Comparison of ENCODE assay signal across 9 cellular contexts in the genomic region with DNA sequence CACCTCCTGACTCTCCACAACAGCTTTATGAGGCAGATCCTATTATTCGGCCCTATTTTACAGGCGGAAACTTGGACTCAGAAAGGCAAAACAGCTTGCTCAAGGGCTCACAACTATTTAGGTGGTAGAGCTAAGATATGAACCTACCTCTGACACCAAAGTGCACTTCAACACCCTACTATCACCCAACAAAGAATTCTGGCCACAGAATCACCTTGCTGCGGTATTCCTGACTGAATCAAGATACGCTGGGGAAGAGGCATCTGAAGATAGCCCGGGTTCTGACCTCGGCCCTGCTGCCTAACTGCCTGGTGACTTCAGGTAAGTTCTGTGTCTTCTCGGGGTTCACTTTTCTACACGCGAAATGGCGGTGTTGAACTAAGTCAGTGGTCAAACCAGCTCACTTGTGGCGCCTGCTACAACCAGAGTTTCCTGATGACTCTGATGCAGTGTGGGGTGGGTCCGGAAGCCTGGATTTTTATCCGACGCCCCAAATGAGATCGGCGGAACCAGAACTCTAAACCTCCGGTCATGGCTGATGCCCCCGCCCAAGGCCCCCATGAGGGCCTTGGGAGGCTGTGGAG. TPM values are rescaled to one million over a fixed set of nuclear protein-coding genes. Genes with fewer than 3 reads are reported as not detected.
DNase-seq lines count a peak whose midpoint lies in the region; ATAC-seq, FAIRE-seq and TF ChIP-seq lines count a peak whose summit lies in the region.
"Had no signal": no experiment of that assay in that cellular context is flagged by ENCODE, and none has a peak within 500 bp of the region (broad histone marks: within the 10 kb centered on the region; RNA-seq: fewer than 3 reads in every experiment).

No MANE protein-coding gene starts in this region.

- ATAC-seq in GM21825 (IDR thresholded peaks at IDR 0.05; ENCODE audit: unreplicated experiment) = peak; percentile 2
- peak; percentile 59 for ATAC-seq in activated naive CD8-positive, alpha-beta T cell treated with anti-CD3 and anti-CD28 coated beads, Interleukin-2, amount 10 ng/mL, durations not matched to agents 7 days and 5 days (ENCODE audit: low read depth)
- peak; percentile 69; the same call in 2 of the 3 replicates for ATAC-seq in HepG2
- ATAC-seq in GM21423 (IDR thresholded peaks at IDR 0.05; ENCODE audit: unreplicated experiment) = no peak

- no peaks in the 10 kb centered on the region for H3K9me3 Mint-ChIP-seq in activated naive CD8-positive, alpha-beta T cell treated with anti-CD3 and anti-CD28 coated beads, Interleukin-2, amount 10 ng/mL, durations not matched to agents 7 days and 5 days

- peaks cover 3% of the 10 kb centered on the region for H3K36me3 Mint-ChIP-seq in activated naive CD8-positive, alpha-beta T cell treated with anti-CD3 and anti-CD28 coated beads, Interleukin-2, amount 10 ng/mL, durations not matched to agents 7 days and 5 days

- intact Hi-C loops in HepG2 (cut with micrococcal nuclease; ENCODE audit: unreplicated experiment) = no loop called here
- intact Hi-C loops in transverse colon (cut with DNase I; ENCODE audit: low total_unique reads) = no loop called here

- H3K27ac Mint-ChIP-seq in activated naive CD8-positive, alpha-beta T cell treated with anti-CD3 and anti-CD28 coated beads, Interleukin-2, amount 10 ng/mL, durations not matched to agents 7 days and 5 days = peak overlapping the region; percentile 99

- H3K27me3 Mint-ChIP-seq in activated naive CD8-positive, alpha-beta T cell treated with anti-CD3 and anti-CD28 coated beads, Interleukin-2, amount 10 ng/mL, durations not matched to agents 7 days and 5 days = no peaks in the 10 kb centered on the region

- peaks cover 4% of the 10 kb centered on the region for H4K20me1 ChIP-seq in HepG2 (ENCODE audit: insufficient read depth, low read length)

- H3K36me3 ChIP-seq in ACC112 (ENCODE audit: insufficient read depth, low read length) (no peaks in the 10 kb centered on the region), HepG2 (replicated peaks in 1 of 2; ENCODE audit: control insufficient read depth in 1 of 2, insufficient read depth in 2 of 2, low read length in 2 of 2) (peaks cover 2 to 4% of the 10 kb centered on the region in 2 experiments; a peak in 1 of 5 replicates), transverse colon (no peaks in the 10 kb centered on the region)

- TF ChIP-seq CTCF in HepG2 (CRISPR knock-in tag; IDR thresholded peaks at IDR 0.05) (no peak), transverse colon (IDR thresholded peaks at IDR 0.05) (no peak)

- CTCF ChIA-PET in HepG2 (lab: Yijun Ruan, JAX; ENCODE audit: low intra/inter-chr PET ratio, low total read pairs) = no interaction called here

- H2AFZ ChIP-seq in ACC112 (ENCODE audit: low read length, unreplicated experiment) = peak overlapping the region; percentile 70
- H2AFZ ChIP-seq in HepG2 (ENCODE audit: low read length) = no peak overlapping the region

- peak overlapping the region; percentile 93 for H3K9ac ChIP-seq in HepG2 (ENCODE audit: insufficient read depth, low read depth, low read length)

- no peaks in the 10 kb centered on the region for H3K27me3 ChIP-seq in ACC112 (ENCODE audit: insufficient read depth, low read length)
- no peaks in the 10 kb centered on the region; a peak in 1 of 5 replicates for H3K27me3 ChIP-seq in HepG2 (ENCODE audit: control insufficient read depth in 1 of 2, insufficient read depth in 2 of 2, low read length in 2 of 2)
- H3K27me3 ChIP-seq in transverse colon = no peaks in the 10 kb centered on the region

- H3K79me2 ChIP-seq in ACC112 (ENCODE audit: control insufficient read depth, insufficient read depth, low read length, unreplicated experiment) (peaks cover 32% of the 10 kb centered on the region), HepG2 (ENCODE audit: insufficient read depth, low read length) (peaks cover 44% of the 10 kb centered on the region)

- peak overlapping the region; percentile 91 for H3K4me2 ChIP-seq in HepG2 (ENCODE audit: low read depth, low read length)

- peak overlapping the region; percentile 97 for H3K4me3 ChIP-seq in ACC112 (ENCODE audit: low read depth, low read length)
- peak overlapping the region; percentile 72 to 87 (median 84) for H3K4me3 ChIP-seq in HepG2 (replicated peaks in 1 of 3; ENCODE audit: insufficient read depth in 1 of 3, low read depth in 2 of 3, low read length in 3 of 3)
- peak overlapping the region; percentile 79 to 97 (median 84) for H3K4me3 ChIP-seq in transverse colon

- in situ Hi-C loops in HepG2 (cut with HindIII; ENCODE audit: extremely low pct_ligation_motif_present, low pct_unique_long_range_greater_than_20kb) (no loop called here), transverse colon (cut with MboI; ENCODE audit: low pct_ligation_motif_present in 1 of 4, low pct_unique_long_range_greater_than_20kb in 1 of 4, low sequenced_read_pairs in 3 of 4) (no loop called here)

- POLR2A ChIA-PET in activated naive CD8-positive, alpha-beta T cell treated with anti-CD3 and anti-CD28 coated beads, Interleukin-2, amount 10 ng/mL, durations not matched to agents 7 days and 5 days (lab: Charles Lee) = interaction anchor here (0.6 to 1.8 kb wide), 9 partner anchors 9 to 557 kb away, joined by 3 to 8 read pairs (median 3); partner anchors contain the start of genes SNRNP40, TMEM39B and ZCCHC17
- POLR2A ChIA-PET in HepG2 (lab: Yijun Ruan, JAX) = interaction anchor here (1.0 to 2.7 kb wide), 9 partner anchors 11 to 347 kb away, joined by 3 to 22 read pairs (median 3); partner anchors contain the start of genes COL16A1, SNRNP40 and ZCCHC17

- peaks cover 24% of the 10 kb centered on the region for H3K4me1 ChIP-seq in ACC112 (ENCODE audit: control insufficient read depth, insufficient read depth, low read length, unreplicated experiment)
- peaks cover 72% of the 10 kb centered on the region for H3K4me1 ChIP-seq in HepG2 (ENCODE audit: insufficient read depth, low read length)
- H3K4me1 ChIP-seq in transverse colon = peaks cover 10 to 38% (median 15%) of the 10 kb centered on the region in 4 donors

- WGBS in HepG2 (ENCODE audit: low lambda C conversion rate) = 1% methylated on average over 7 of the region's 18 CpGs
- 7 to 10% methylated on average over 2 to 16 of the region's 18 CpGs for WGBS in transverse colon (ENCODE audit: low coverage in 1 of 2), 2 donors

- no peak for TF ChIP-seq EP300 in HepG2 (IDR thresholded peaks at IDR 0.05; ENCODE audit: low read depth in 2 of 2, low read length in 2 of 2)
- no peak for TF ChIP-seq EP300 in HepG2 (CRISPR knock-in tag; IDR thresholded peaks at IDR 0.05; ENCODE audit: borderline replicate concordance)
- peak; percentile 5 for TF ChIP-seq EP300 in transverse colon (IDR thresholded peaks at IDR 0.05; ENCODE audit: low read depth)

- FAIRE-seq in HepG2 (lab: Jason Lieb, UNC) = no peak

- peak overlapping the region; percentile 92 for H3K4me3 Mint-ChIP-seq in activated naive CD8-positive, alpha-beta T cell treated with anti-CD3 and anti-CD28 coated beads, Interleukin-2, amount 10 ng/mL, durations not matched to agents 7 days and 5 days

- TSS peak; percentile 76 for BruUV-seq in HepG2 (replicated peaks; lab: Mats Ljungman, UMichigan)

- no peaks in the 10 kb centered on the region for H3K9me3 ChIP-seq in HepG2 (ENCODE audit: low read length)
- no peaks in the 10 kb centered on the region for H3K9me3 ChIP-seq in transverse colon

- TF ChIP-seq POLR2A in HepG2 (IDR thresholded peaks at IDR 0.05; ENCODE audit: insufficient read depth in 1 of 2, low read depth in 2 of 2, low read length in 2 of 2) = peak in 1 of 2 experiments; percentile 79; a peak in 1 of 4 replicates
- no peak for TF ChIP-seq POLR2A in transverse colon (IDR thresholded peaks at IDR 0.05)

- DNase-seq in activated naive CD8-positive, alpha-beta T cell treated with anti-CD3 and anti-CD28 coated beads, Interleukin-2, amount 10 ng/mL, durations not matched to agents 7 days and 5 days = no peak
- DNase-seq in HepG2 (ENCODE audit: low spot score) (no peak), transverse colon (no peak), AG08395 (ENCODE audit: low spot score) (no peak), activated gamma-delta T cell treated with Interleukin-2 at 50 U/mL for 16 hours (no peak)

- peaks cover 24% of the 10 kb centered on the region for H3K4me1 Mint-ChIP-seq in activated naive CD8-positive, alpha-beta T cell treated with anti-CD3 and anti-CD28 coated beads, Interleukin-2, amount 10 ng/mL, durations not matched to agents 7 days and 5 days

- TF ChIP-seq RAD21 in HepG2 (CRISPR knock-in tag; IDR thresholded peaks at IDR 0.05) = no peak

- H3K27ac ChIP-seq in ACC112 (ENCODE audit: low read depth, low read length) (peak overlapping the region; percentile 96), HepG2 (ENCODE audit: extremely low read length, insufficient read depth, low read length) (peak overlapping the region; percentile 89), transverse colon (peak overlapping the region; percentile 93 to 98 (median 96))

RNA-seq across cellular contexts. Expression of gene PEF1, which starts 0.6 kb away (rescaled TPM):
- total RNA-seq in activated naive CD8-positive, alpha-beta T cell treated with anti-CD3 and anti-CD28 coated beads, Interleukin-2, amount 10 ng/mL, durations not matched to agents 7 days and 5 days = 10 to 100 TPM; 47.2 TPM
- total RNA-seq in HepG2 (2016; rRNA removed; fragmentation: Illumina TruSeq; extraction: Trizol) (57.1 and 85.7 TPM in 2 replicates), transverse colon (10 to 100 TPM; 12.3 to 61.7 (median 49.9) TPM)
- total RNA-seq in HepG2 (2016; cell fraction: cytosol; rRNA removed; fragmentation: Illumina TruSeq; extraction: Trizol; ENCODE audit: low read depth) = 16.0 and 19.1 TPM in 2 replicates
- total RNA-seq in HepG2 (2016; cell fraction: insoluble cytoplasmic fraction; rRNA removed; fragmentation: Illumina TruSeq; extraction: Trizol) = 57.5 and 91.4 TPM in 2 replicates
- 33.1 and 34.7 TPM in 2 replicates for total RNA-seq in HepG2 (2016; cell fraction: membrane; rRNA removed; fragmentation: Illumina TruSeq; extraction: Trizol)
- 28.3 and 31.4 TPM in 2 replicates for total RNA-seq in HepG2 (2016; cell fraction: nucleus; rRNA removed; fragmentation: Illumina TruSeq; extraction: Trizol)
- polyA plus RNA-seq in HepG2 (2011; rRNA removed) = 57.8 and 69.0 TPM in 2 replicates
- polyA plus RNA-seq in HepG2 (2011; cell fraction: cytosol; rRNA removed) = 59.1 and 66.1 TPM in 2 replicates
- polyA plus RNA-seq in HepG2 (2011; cell fraction: nucleus; rRNA removed) = 28.9 TPM in 2 replicates
- 26.2 and 40.7 TPM in 2 replicates for polyA plus RNA-seq in HepG2 (2012)
- 17.0 and 18.2 TPM in 2 replicates for polyA plus RNA-seq in HepG2 (2016; cell fraction: cytosol; fragmentation: Illumina TruSeq; extraction: Trizol; ENCODE audit: low read depth)
- 103 and 109 TPM in 2 replicates for polyA plus RNA-seq in HepG2 (2016; cell fraction: insoluble cytoplasmic fraction; fragmentation: Illumina TruSeq; extraction: Trizol; ENCODE audit: low read depth)
- polyA plus RNA-seq in HepG2 (2016; cell fraction: membrane; fragmentation: Illumina TruSeq; extraction: Trizol; ENCODE audit: low read depth) = 29.6 and 30.9 TPM in 2 replicates
- polyA plus RNA-seq in HepG2 (2016; cell fraction: nucleus; fragmentation: Illumina TruSeq; extraction: Trizol; ENCODE audit: insufficient read depth, low read depth) = 43.9 and 48.1 TPM in 2 replicates
- 137 and 154 TPM in 2 replicates for polyA minus RNA-seq in HepG2 (2011; rRNA and poly(A)+ RNA removed; ENCODE audit: low replicate concordance)
- polyA minus RNA-seq in HepG2 (2011; cell fraction: cytosol; rRNA and poly(A)+ RNA removed) = 28.9 and 36.0 TPM in 2 replicates
- polyA minus RNA-seq in HepG2 (2011; cell fraction: nucleus; rRNA and poly(A)+ RNA removed) = 14.2 and 17.9 TPM in 2 replicates

RNA-seq across cellular contexts. Expression of gene HCRTR1, which starts 26.6 kb away (rescaled TPM):
- not detected for total RNA-seq in activated naive CD8-positive, alpha-beta T cell treated with anti-CD3 and anti-CD28 coated beads, Interleukin-2, amount 10 ng/mL, durations not matched to agents 7 days and 5 days
- total RNA-seq in HepG2 (2016; rRNA removed; fragmentation: Illumina TruSeq; extraction: Trizol) = not detected in 2 replicates
- total RNA-seq in HepG2 (2016; cell fraction: cytosol; rRNA removed; fragmentation: Illumina TruSeq; extraction: Trizol; ENCODE audit: low read depth) = not detected in 2 replicates
- not detected in 2 replicates for total RNA-seq in HepG2 (2016; cell fraction: insoluble cytoplasmic fraction; rRNA removed; fragmentation: Illumina TruSeq; extraction: Trizol)
- not detected in 2 replicates for total RNA-seq in HepG2 (2016; cell fraction: membrane; rRNA removed; fragmentation: Illumina TruSeq; extraction: Trizol)
- not detected in 2 replicates for total RNA-seq in HepG2 (2016; cell fraction: nucleus; rRNA removed; fragmentation: Illumina TruSeq; extraction: Trizol)
- polyA plus RNA-seq in HepG2 (2011; rRNA removed) = 0.05 TPM in 1 of 2 replicates, not detected in the other
- polyA plus RNA-seq in HepG2 (2011; cell fraction: cytosol; rRNA removed) = 0.03 TPM in 1 of 2 replicates, not detected in the other
- 0.13 and 0.23 TPM in 2 replicates for polyA plus RNA-seq in HepG2 (2011; cell fraction: nucleus; rRNA removed)
- polyA plus RNA-seq in HepG2 (2012) = 0.07 TPM in 1 of 2 replicates, not detected in the other
- polyA plus RNA-seq in HepG2 (2016; cell fraction: cytosol; fragmentation: Illumina TruSeq; extraction: Trizol; ENCODE audit: low read depth) = not detected in 2 replicates
- polyA plus RNA-seq in HepG2 (2016; cell fraction: insoluble cytoplasmic fraction; fragmentation: Illumina TruSeq; extraction: Trizol; ENCODE audit: low read depth) = not detected in 2 replicates
- polyA plus RNA-seq in HepG2 (2016; cell fraction: membrane; fragmentation: Illumina TruSeq; extraction: Trizol; ENCODE audit: low read depth) = not detected in 2 replicates
- not detected in 2 replicates for polyA plus RNA-seq in HepG2 (2016; cell fraction: nucleus; fragmentation: Illumina TruSeq; extraction: Trizol; ENCODE audit: insufficient read depth, low read depth)
- polyA minus RNA-seq in HepG2 (2011; rRNA and poly(A)+ RNA removed; ENCODE audit: low replicate concordance) = not detected in 2 replicates
- polyA minus RNA-seq in HepG2 (2011; cell fraction: cytosol; rRNA and poly(A)+ RNA removed) = not detected in 2 replicates
- polyA minus RNA-seq in HepG2 (2011; cell fraction: nucleus; rRNA and poly(A)+ RNA removed) = not detected in 2 replicates
- under 1 TPM in 1 of 4 donors, not detected in 3; 0.48 TPM for total RNA-seq in transverse colon
- total RNA-seq: myocyte had no signal

RNA-seq across cellular contexts. Expression of gene COL16A1, which starts 59.7 kb away (rescaled TPM):
- under 1 TPM in 1 of 2 experiments, not detected in 1; 0.14 TPM for total RNA-seq in activated naive CD8-positive, alpha-beta T cell treated with anti-CD3 and anti-CD28 coated beads, Interleukin-2, amount 10 ng/mL, durations not matched to agents 7 days and 5 days
- total RNA-seq in HepG2 (2016; rRNA removed; fragmentation: Illumina TruSeq; extraction: Trizol) (2.0 and 12.2 TPM in 2 replicates), transverse colon (100 to 1,000 TPM in 1 of 4 donors, 10 to 100 TPM in 3; 14.3 to 135 (median 40.1) TPM)
- 0.61 and 0.62 TPM in 2 replicates for total RNA-seq in HepG2 (2016; cell fraction: cytosol; rRNA removed; fragmentation: Illumina TruSeq; extraction: Trizol; ENCODE audit: low read depth)
- 2.0 and 13.0 TPM in 2 replicates for total RNA-seq in HepG2 (2016; cell fraction: insoluble cytoplasmic fraction; rRNA removed; fragmentation: Illumina TruSeq; extraction: Trizol)
- 0.76 and 1.1 TPM in 2 replicates for total RNA-seq in HepG2 (2016; cell fraction: membrane; rRNA removed; fragmentation: Illumina TruSeq; extraction: Trizol)
- total RNA-seq in HepG2 (2016; cell fraction: nucleus; rRNA removed; fragmentation: Illumina TruSeq; extraction: Trizol) = 18.2 and 22.6 TPM in 2 replicates
- 4.3 and 5.1 TPM in 2 replicates for polyA plus RNA-seq in HepG2 (2011; rRNA removed)
- polyA plus RNA-seq in HepG2 (2011; cell fraction: cytosol; rRNA removed) = 0.54 and 0.85 TPM in 2 replicates
- 61.1 and 62.0 TPM in 2 replicates for polyA plus RNA-seq in HepG2 (2011; cell fraction: nucleus; rRNA removed)
- 4.7 and 5.1 TPM in 2 replicates for polyA plus RNA-seq in HepG2 (2012)
- 0.29 and 0.41 TPM in 2 replicates for polyA plus RNA-seq in HepG2 (2016; cell fraction: cytosol; fragmentation: Illumina TruSeq; extraction: Trizol; ENCODE audit: low read depth)
- 1.5 and 2.3 TPM in 2 replicates for polyA plus RNA-seq in HepG2 (2016; cell fraction: insoluble cytoplasmic fraction; fragmentation: Illumina TruSeq; extraction: Trizol; ENCODE audit: low read depth)
- 0.43 and 0.78 TPM in 2 replicates for polyA plus RNA-seq in HepG2 (2016; cell fraction: membrane; fragmentation: Illumina TruSeq; extraction: Trizol; ENCODE audit: low read depth)
- 57.7 and 64.7 TPM in 2 replicates for polyA plus RNA-seq in HepG2 (2016; cell fraction: nucleus; fragmentation: Illumina TruSeq; extraction: Trizol; ENCODE audit: insufficient read depth, low read depth)
- polyA minus RNA-seq in HepG2 (2011; rRNA and poly(A)+ RNA removed; ENCODE audit: low replicate concordance) = 1.4 and 4.1 TPM in 2 replicates
- 0.69 and 1.6 TPM in 2 replicates for polyA minus RNA-seq in HepG2 (2011; cell fraction: cytosol; rRNA and poly(A)+ RNA removed)
- 6.8 and 10.1 TPM in 2 replicates for polyA minus RNA-seq in HepG2 (2011; cell fraction: nucleus; rRNA and poly(A)+ RNA removed)
